In the genomic region with DNA sequence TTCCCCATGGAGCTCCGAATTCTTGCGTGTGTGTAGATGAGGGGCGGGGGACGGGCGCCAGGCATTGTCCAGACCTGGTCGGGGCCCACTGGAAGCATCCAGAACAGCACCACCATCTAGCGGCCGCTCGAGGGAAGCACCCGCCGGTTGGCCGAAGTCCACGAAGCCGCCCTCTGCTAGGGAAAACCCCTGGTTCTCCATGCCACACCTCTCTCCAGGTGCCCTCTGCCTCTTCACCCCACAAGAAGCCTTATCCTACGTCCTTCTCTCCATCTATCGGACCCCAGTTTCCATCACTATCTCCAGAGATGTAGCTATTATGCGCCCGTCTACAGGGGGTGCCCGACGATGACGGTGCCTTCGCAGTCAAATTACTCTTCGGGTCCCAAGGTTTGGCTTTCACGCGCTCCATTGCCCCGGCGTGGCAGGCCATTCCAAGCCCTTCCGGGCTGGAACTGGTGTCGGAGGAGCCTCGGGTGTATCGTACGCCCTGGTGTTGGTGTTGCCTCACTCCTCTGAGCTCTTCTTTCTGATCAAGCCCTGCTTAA, we compare ENCODE assay signal across 1 cellular context.
TF ChIP-seq lines count a peak whose summit lies in the region.

No MANE protein-coding gene starts in this region.

TF ChIP-seq in WTC11, 78 proteins besides CTCF, POLR2A, EP300 and RAD21 (continued from another document):
- TF ChIP-seq HMGXB4 (CRISPR knock-in tag; IDR thresholded peaks at IDR 0.05) (peak; percentile 5; the same call in 1 of the 2 replicates), ZNF416 (CRISPR knock-in tag; IDR thresholded peaks at IDR 0.05) (no peak), ZNF396 (CRISPR knock-in tag; IDR thresholded peaks at IDR 0.05; ENCODE audit: borderline replicate concordance) (no peak), NR3C1 (CRISPR knock-in tag; conservative IDR thresholded peaks at IDR 0.05; ENCODE audit: low read depth) (0 out of 2 replicates have a peak, but pooled peaks have one; percentile 40), TEAD1 (CRISPR knock-in tag; IDR thresholded peaks at IDR 0.05) (0 out of 2 replicates have a peak, but pooled peaks have one; percentile 46)
